Comparison of ENCODE assay signal across 37 cellular contexts in the genomic region with DNA sequence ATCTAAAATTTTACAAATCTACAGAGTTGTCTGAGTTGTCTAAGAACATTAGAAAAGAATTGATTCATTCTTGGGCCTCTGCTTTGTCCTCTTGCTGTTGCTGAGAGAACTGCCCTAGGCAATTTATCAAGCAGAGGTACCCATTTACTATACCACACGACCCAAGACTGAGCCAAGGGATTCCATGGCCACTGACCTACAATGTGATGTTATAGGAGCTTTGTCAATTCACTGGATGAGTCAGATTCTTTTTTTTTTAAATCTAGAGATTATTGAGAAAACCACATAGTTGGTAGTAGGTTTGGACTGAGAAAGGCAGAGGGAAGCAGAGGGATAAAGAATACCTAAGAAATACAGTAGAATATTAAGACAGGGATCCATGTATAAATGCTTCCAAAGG. TPM values are rescaled to one million over a fixed set of nuclear protein-coding genes. Genes with fewer than 3 reads are reported as not detected.
"Had no signal": no experiment of that assay in that cellular context is flagged by ENCODE, and none has a peak within 500 bp of the region (broad histone marks: within the 10 kb centered on the region; RNA-seq: fewer than 3 reads in every experiment).

No MANE protein-coding gene starts in this region.

- H3K4me3 ChIP-seq: adrenal gland, cardiac muscle cell, colonic mucosa, esophagus squamous epithelium, gastrocnemius medialis, hepatocyte, sigmoid colon, testis, transverse colon had no signal

- H3K4me1 ChIP-seq: adrenal gland, colonic mucosa, esophagus squamous epithelium, gastrocnemius medialis, sigmoid colon, testis, transverse colon had no signal

- H3K27ac ChIP-seq: adrenal gland, cardiac muscle cell, colonic mucosa, epithelial cell of prostate, esophagus squamous epithelium, gastrocnemius medialis, hepatocyte, neutrophil, sigmoid colon, testis, transverse colon had no signal

- H3K27ac Mint-ChIP-seq: activated naive CD8-positive, alpha-beta T cell treated with anti-CD3 and anti-CD28 coated beads for 36 hours; activated T-helper 2 cell treated with anti-CD3 and anti-CD28 coated beads, Interferon-gamma antibody, Interleukin-2, Interleukin-4, amounts not matched to agents 10 μg/mL and 5 μg/mL and 100 μg/mL, durations not matched to agents 14 hours and 24 hours and 36 hours; brain; mesothelial cell of epicardium; nephron progenitor cell; progenitor cell of endocrine pancreas; stimulated activated naive B cell treated with anti-CD40 and anti-IgM and Interleukin-4, amounts not matched to agents 10 μg/mL and 1 μg/mL and 100 μg/mL, for 72 hours; T-helper 17 cell had no signal

- H3K27me3 ChIP-seq: adrenal gland, cardiac muscle cell, colonic mucosa, esophagus squamous epithelium, gastrocnemius medialis, hepatocyte, neutrophil, sigmoid colon, testis, transverse colon had no signal

- H3K36me3 Mint-ChIP-seq: brain; mesothelial cell of epicardium; naive B cell; stimulated activated naive B cell treated with anti-CD40 and anti-IgM and Interleukin-4, amounts not matched to agents 10 μg/mL and 1 μg/mL and 100 μg/mL, for 72 hours had no signal

- H3K27me3 Mint-ChIP-seq: activated naive CD8-positive, alpha-beta T cell treated with anti-CD3 and anti-CD28 coated beads for 36 hours; brain; progenitor cell of endocrine pancreas; T-helper 17 cell had no signal

- H3K36me3 ChIP-seq: adrenal gland, cardiac muscle cell, colonic mucosa, esophagus squamous epithelium, gastrocnemius medialis, neutrophil, sigmoid colon, transverse colon had no signal

- ATAC-seq: gastrocnemius medialis; left colon; SK-N-SH treated with all-trans-retinoic acid at 6 μM for 48 hours; stimulated activated naive B cell treated with anti-CD40 and anti-IgM and Interleukin-4, amounts not matched to agents 10 μg/mL and 1 μg/mL and 100 μg/mL, for 72 hours; T-helper 17 cell had no signal

- DNase-seq: activated CD4-positive, alpha-beta T cell treated with anti-CD3 and anti-CD28 coated beads, Interleukin-2, amount 50 U/mL, for 4 hours; activated CD4-positive, CD25-positive, alpha-beta regulatory T cell treated with anti-CD3 and anti-CD28 coated beads, Interleukin-2, amount 50 U/mL, for 72 hours; activated CD8-positive, alpha-beta memory T cell treated with anti-CD3 and anti-CD28 coated beads, Interleukin-2, amount 50 U/mL, for 4 hours; activated naive CD4-positive, alpha-beta T cell; activated naive CD8-positive, alpha-beta T cell treated with anti-CD3 and anti-CD28 coated beads for 36 hours; activated T-cell treated with anti-CD3 and anti-CD28 coated beads, Interleukin-2, amount 50 U/mL, for 1 hour; adrenal gland; aorta; cerebellar nuclear complex; colonic mucosa; effector CD8-positive, alpha-beta T cell; esophagus squamous epithelium; gastrocnemius medialis; kidney; left colon; naive B cell; nephron progenitor cell; sigmoid colon; small intestine; stimulated activated CD4-positive, alpha-beta T cell treated with anti-CD3 and anti-CD28 coated beads, Interleukin-4, amount 100 ng/mL, for 4 hours; stimulated activated CD8-positive, alpha-beta memory T cell treated with anti-CD3 and anti-CD28 coated beads, Interleukin-4, amount 100 ng/mL, for 48 hours; stimulated activated naive B cell treated with anti-CD40 and anti-IgM and Interleukin-4, amounts not matched to agents 10 μg/mL and 1 μg/mL and 100 μg/mL, for 72 hours; T-helper 17 cell; T1000; testis; transverse colon had no signal

- H3K9me3 ChIP-seq: adrenal gland, colonic mucosa, esophagus squamous epithelium, gastrocnemius medialis, neutrophil, sigmoid colon, testis, transverse colon had no signal

- H3K4me3 Mint-ChIP-seq: activated naive CD8-positive, alpha-beta T cell treated with anti-CD3 and anti-CD28 coated beads for 36 hours; brain; mesothelial cell of epicardium; naive B cell; nephron progenitor cell; stimulated activated naive B cell treated with anti-CD40 and anti-IgM and Interleukin-4, amounts not matched to agents 10 μg/mL and 1 μg/mL and 100 μg/mL, for 72 hours; T-helper 17 cell had no signal

- H3K9me3 Mint-ChIP-seq: activated T-helper 2 cell treated with anti-CD3 and anti-CD28 coated beads, Interferon-gamma antibody, Interleukin-2, Interleukin-4, amounts not matched to agents 10 μg/mL and 5 μg/mL and 100 μg/mL, durations not matched to agents 14 hours and 24 hours and 36 hours; brain; mesothelial cell of epicardium; naive B cell; nephron progenitor cell; stimulated activated naive B cell treated with anti-CD40 and anti-IgM and Interleukin-4, amounts not matched to agents 10 μg/mL and 1 μg/mL and 100 μg/mL, for 72 hours had no signal

- H3K4me1 Mint-ChIP-seq: brain; mesothelial cell of epicardium; naive B cell; nephron progenitor cell; stimulated activated naive B cell treated with anti-CD40 and anti-IgM and Interleukin-4, amounts not matched to agents 10 μg/mL and 1 μg/mL and 100 μg/mL, for 72 hours; T-helper 17 cell had no signal

RNA-seq across cellular contexts. Expression of a gene that starts 55.3 kb away (rescaled TPM):
- total RNA-seq: cardiac muscle cell, dermis microvascular lymphatic vessel endothelial cell, gastrocnemius medialis, hepatocyte, mesothelial cell of epicardium, osteocyte, progenitor cell of endocrine pancreas had no signal
- polyA plus RNA-seq: cardiac muscle cell, hepatocyte had no signal
